ENCODE assay signal across 7 cellular contexts in genomic region chr13:66560991-66561390, GRCh38.
"Had no signal": no experiment of that assay in that cellular context is flagged by ENCODE, and none has a peak within 500 bp of the region (broad histone marks: within the 10 kb centered on the region; RNA-seq: fewer than 3 reads in every experiment).

No MANE protein-coding gene starts in this region.

- H3K4me3 ChIP-seq: GM23248 had no signal

- DNase-seq: GM23248, GOT3, H9, HCEC 1CT, HFFc6, KBM-7 had no signal

- H3K27ac ChIP-seq: GM23248, HL-60 had no signal
